In the genomic region with DNA sequence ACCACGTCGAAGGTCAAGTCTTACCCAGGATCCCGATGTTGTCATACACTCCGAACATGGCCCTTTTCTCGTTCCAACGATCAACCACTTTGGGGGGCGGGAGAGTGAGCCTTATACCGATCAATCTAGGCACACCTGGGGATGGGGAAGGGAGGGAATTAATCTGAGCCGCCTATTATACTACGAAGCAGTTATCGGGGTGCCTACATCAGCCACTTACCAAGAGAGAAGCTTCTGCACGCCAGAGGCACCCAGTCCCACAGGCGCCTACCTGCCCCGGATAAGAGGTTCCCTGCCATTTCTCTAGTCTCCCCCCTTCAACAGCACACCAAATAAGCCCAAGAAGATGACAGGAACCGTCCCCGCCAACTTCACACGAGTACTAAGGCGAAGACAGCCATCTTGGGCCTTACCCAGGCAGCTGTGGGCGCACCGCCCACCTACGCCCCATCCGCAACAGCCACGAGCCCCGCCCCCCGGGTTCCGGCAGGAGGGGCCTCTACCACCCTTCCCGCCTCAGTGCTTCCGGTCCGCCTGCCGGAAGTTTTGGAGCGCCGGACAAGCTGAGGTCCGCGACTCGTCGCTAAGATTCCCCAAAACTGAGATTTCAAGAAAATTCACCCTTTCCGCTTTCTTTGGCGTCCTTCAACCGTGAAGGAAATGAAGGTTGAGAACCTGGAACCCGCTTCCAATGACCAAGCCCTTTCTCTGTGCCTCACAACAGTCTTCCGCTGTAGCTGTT, we compare ENCODE assay signal across 8 cellular contexts. TPM values are rescaled to one million over a fixed set of nuclear protein-coding genes. Genes with fewer than 3 reads are reported as not detected.
A peak's percentile ranks its signal among the peaks of the same experiment; 100 is the strongest.
DNase-seq lines count a peak whose midpoint lies in the region; FAIRE-seq and TF ChIP-seq lines count a peak whose summit lies in the region.

A gene (minus strand): TSS at position 425 of the 742 bp plus-strand sequence. CDS start 126 bp downstream, at position 299.

- no CpG with 5 or more reads among the region's 41 CpGs for WGBS in neuronal stem cell (ENCODE audit: extremely low coverage in 2 of 2, insufficient read length in 2 of 2, insufficient replicate concordance in 1 of 2), 2 donors

- H3K27ac Mint-ChIP-seq in activated naive CD4-positive, alpha-beta T cell treated with anti-CD3 and anti-CD28 coated beads for 36 hours, result peak within 1 kb of the TSS; percentile 99

- H2BK15ac ChIP-seq in neuronal stem cell (ENCODE audit: low read length), result no peak within 1 kb of the TSS

- no peak within 1 kb of the TSS for H2BK120ac ChIP-seq in neuronal stem cell (ENCODE audit: low read depth, low read length)

- H3K27ac ChIP-seq in neuronal stem cell (replicated peaks; ENCODE audit: low read length) (peak within 1 kb of the TSS; percentile 88), subcutaneous abdominal adipose tissue (ENCODE audit: low read depth, low read length) (peak within 1 kb of the TSS; percentile 98)

- no peak within 1 kb of the TSS for H2AK5ac ChIP-seq in neuronal stem cell (ENCODE audit: low read depth, low read length)

- H3K27me3 ChIP-seq in neuronal stem cell (ENCODE audit: control insufficient read depth in 3 of 3, insufficient read depth in 3 of 3, low read depth in 1 of 3, low read length in 3 of 3), result no peaks in the 10 kb centered on the region
- peaks cover 0 to 3% (median 0%) of the 10 kb centered on the region in 5 donors for H3K27me3 ChIP-seq in subcutaneous abdominal adipose tissue (ENCODE audit: control insufficient read depth in 5 of 5, insufficient read depth in 4 of 5, low read length in 5 of 5)

- H3K36me3 ChIP-seq in neuronal stem cell (replicated peaks in 1 of 2; ENCODE audit: control insufficient read depth in 2 of 2, insufficient read depth in 2 of 2, low read length in 2 of 2) (peaks cover 15 to 50% of the 10 kb centered on the region in 2 donors), subcutaneous abdominal adipose tissue (ENCODE audit: control insufficient read depth in 5 of 5, insufficient read depth in 5 of 5, low read length in 5 of 5) (peaks cover 7 to 12% (median 9%) of the 10 kb centered on the region in 5 donors)

- no peak within 1 kb of the TSS for H2BK5ac ChIP-seq in neuronal stem cell (ENCODE audit: low read length)

- CTCF ChIA-PET in activated naive CD4-positive, alpha-beta T cell treated with anti-CD3 and anti-CD28 coated beads for 36 hours (lab: Charles Lee), result interaction anchor here (0.5 to 1.9 kb wide), 5 partner anchors 18 to 1535 kb away, joined by 3 to 8 read pairs (median 4); a partner anchor contains a TSS

- H3K9ac ChIP-seq in neuronal stem cell (ENCODE audit: low read depth, low read length, poor library complexity) (peak within 1 kb of the TSS; percentile 85), subcutaneous abdominal adipose tissue (ENCODE audit: low read length in 5 of 5) (peak within 1 kb of the TSS; percentile 70 to 97 (median 93))

- H3K18ac ChIP-seq in neuronal stem cell (ENCODE audit: low read length), result peak within 1 kb of the TSS; percentile 91

- H3K9me3 Mint-ChIP-seq in activated naive CD4-positive, alpha-beta T cell treated with anti-CD3 and anti-CD28 coated beads for 36 hours, result no peaks in the 10 kb centered on the region

- H3K79me1 ChIP-seq in neuronal stem cell (ENCODE audit: low read depth, low read length), result peaks cover 4% of the 10 kb centered on the region

- H3K4me3 Mint-ChIP-seq in activated naive CD4-positive, alpha-beta T cell treated with anti-CD3 and anti-CD28 coated beads for 36 hours, result peak within 1 kb of the TSS; percentile 98

- no peak within 1 kb of the TSS for H3K14ac ChIP-seq in neuronal stem cell (ENCODE audit: low read length)

- peak within 1 kb of the TSS; percentile 25 for H4K91ac ChIP-seq in neuronal stem cell (ENCODE audit: low read depth, low read length, poor library complexity)

- peaks cover 43% of the 10 kb centered on the region for H3K36me3 Mint-ChIP-seq in activated naive CD4-positive, alpha-beta T cell treated with anti-CD3 and anti-CD28 coated beads for 36 hours (ENCODE audit: low read depth)

- no peaks in the 10 kb centered on the region for H3K9me3 ChIP-seq in neuronal stem cell (replicated peaks in 1 of 2; ENCODE audit: control insufficient read depth in 2 of 2, insufficient read depth in 1 of 2, low read depth in 1 of 2, low read length in 2 of 2)
- no peaks in the 10 kb centered on the region for H3K9me3 ChIP-seq in subcutaneous abdominal adipose tissue (ENCODE audit: control insufficient read depth in 5 of 5, low read length in 5 of 5)

- H3K27me3 Mint-ChIP-seq in activated naive CD4-positive, alpha-beta T cell treated with anti-CD3 and anti-CD28 coated beads for 36 hours (ENCODE audit: low read depth), result no peaks in the 10 kb centered on the region

- peak within 1 kb of the TSS; percentile 90 for H2AFZ ChIP-seq in neuronal stem cell (ENCODE audit: low read length)

- no peak for FAIRE-seq in frontal cortex (lab: Jason Lieb, UNC)

- TF ChIP-seq CTCF in HFF-Myc (IDR thresholded peaks at IDR 0.05; ENCODE audit: low read depth, low read length, missing control alignments), result no peak
- no peak for TF ChIP-seq CTCF in NB4 (IDR thresholded peaks at IDR 0.05; ENCODE audit: low read depth, low read length)

- H2BK12ac ChIP-seq in neuronal stem cell (ENCODE audit: low read length), result no peak within 1 kb of the TSS

- peak; percentile 96 for DNase-seq in GM03348 (ENCODE audit: low spot score)
- peak; percentile 79 for DNase-seq in HFF-Myc (ENCODE audit: extremely low read depth, low read depth)
- peak; percentile 97 for DNase-seq in NB4 (ENCODE audit: low read depth)
- peak; percentile 96 for DNase-seq in SK-N-DZ (ENCODE audit: low spot score)
- peak; percentile 98 for DNase-seq in activated naive CD4-positive, alpha-beta T cell treated with anti-CD3 and anti-CD28 coated beads for 36 hours
- peak; percentile 84 to 93 for DNase-seq in frontal cortex (ENCODE audit: low spot score in 2 of 2)
- peak; percentile 90 for DNase-seq in neuronal stem cell (ENCODE audit: low spot score)

- H3K4me3 ChIP-seq in HFF-Myc (replicated peaks; ENCODE audit: low read depth, low read length) (peak within 1 kb of the TSS; percentile 82), NB4 (ENCODE audit: low read depth, low read length) (peak within 1 kb of the TSS; percentile 95), neuronal stem cell (ENCODE audit: low read length in 2 of 2) (peak within 1 kb of the TSS; percentile 78 to 91), subcutaneous abdominal adipose tissue (ENCODE audit: low read depth in 1 of 5, low read length in 5 of 5) (peak within 1 kb of the TSS; percentile 88 to 99 (median 92))

- H3K4ac ChIP-seq in neuronal stem cell (ENCODE audit: low read length), result no peak within 1 kb of the TSS

- intact Hi-C loops in activated naive CD4-positive, alpha-beta T cell treated with anti-CD3 and anti-CD28 coated beads for 36 hours (cut with micrococcal nuclease), result loop anchor here (1.0 to 5.0 kb wide), 9 partner anchors 23 to 359 kb away; a partner anchor contains a TSS

- H3K4me1 Mint-ChIP-seq in activated naive CD4-positive, alpha-beta T cell treated with anti-CD3 and anti-CD28 coated beads for 36 hours (ENCODE audit: low read depth), result peaks cover 33% of the 10 kb centered on the region

- H3K23ac ChIP-seq in neuronal stem cell (ENCODE audit: low read depth, low read length, poor library complexity), result peak within 1 kb of the TSS; percentile 43

- peak within 1 kb of the TSS; percentile 4 for H4K8ac ChIP-seq in neuronal stem cell (ENCODE audit: low read depth, low read length)

- peaks cover 11 to 15% of the 10 kb centered on the region in 2 donors for H3K4me1 ChIP-seq in neuronal stem cell (ENCODE audit: control insufficient read depth in 2 of 2, insufficient read depth in 1 of 2, low read depth in 1 of 2, low read length in 2 of 2)
- peaks cover 0 to 26% (median 23%) of the 10 kb centered on the region in 5 donors for H3K4me1 ChIP-seq in subcutaneous abdominal adipose tissue (ENCODE audit: control insufficient read depth in 5 of 5, insufficient read depth in 5 of 5, low read length in 5 of 5)

- H3K4me2 ChIP-seq in neuronal stem cell (ENCODE audit: insufficient read depth, low read length, poor library complexity, severe bottlenecking), result peak within 1 kb of the TSS; percentile 81

- TF ChIP-seq POLR2A in NB4 (IDR thresholded peaks at IDR 0.05; ENCODE audit: extremely low read depth, insufficient read length), result peak; percentile 88

RNA-seq across cellular contexts. Expression of the gene that starts here (rescaled TPM):
- 305 and 306 TPM in 2 replicates for polyA plus RNA-seq in SK-N-DZ (2014; cell fraction: cytosol; rRNA removed)
- 213 and 223 TPM in 2 replicates for polyA plus RNA-seq in SK-N-DZ (2014; cell fraction: nucleus; rRNA removed)
- total RNA-seq in activated naive CD4-positive, alpha-beta T cell treated with anti-CD3 and anti-CD28 coated beads for 36 hours, result 100 to 1,000 TPM; 273 to 278 TPM
- total RNA-seq in frontal cortex, result 27.3 TPM
- 584 TPM for polyA plus RNA-seq in neuronal stem cell (2013, experiment 1 of 2)
- 624 TPM for polyA plus RNA-seq in neuronal stem cell (2013, experiment 2 of 2)

Comparison
In these comparisons a context has a peak if more than half of its experiments do, and no peak if none do; other contexts are left out.
1. Peak in every context shown above with its lines: DNase-seq, H3K4me3 ChIP-seq and H3K27ac ChIP-seq.